In genomic region chr16:17017442-17017841, GRCh38 we compare ENCODE assay signal across 34 cellular contexts.
DNase-seq lines count a peak whose midpoint lies in the region; ATAC-seq, FAIRE-seq and TF ChIP-seq lines count a peak whose summit lies in the region.
"Had no signal": no experiment of that assay in that cellular context is flagged by ENCODE, and none has a peak within 500 bp of the region (broad histone marks: within the 10 kb centered on the region; RNA-seq: fewer than 3 reads in every experiment).

No MANE protein-coding gene starts in this region.

- no peak for TF ChIP-seq EP300 in K562 (IDR thresholded peaks at IDR 0.05; ENCODE audit: low read length)

- no peak overlapping the region for H3K4me2 ChIP-seq in K562 (ENCODE audit: insufficient read depth, low read length)
- H3K4me2 ChIP-seq: A549; BLaER1; BLaER1 treated with 17β-estradiol and CSF1 and Interleukin-3, amounts not matched to agents 10 nM and 100 nM had no signal

- H3K9me3 ChIP-seq in T-helper 17 cell (ENCODE audit: control insufficient read depth, low read length, poor library complexity, severe bottlenecking) = no peaks in the 10 kb centered on the region
- 0 out of 2 replicates have a peak, but pooled peaks cover 3% of the 10 kb centered on the region for H3K9me3 ChIP-seq in K562 (replicated peaks; ENCODE audit: control insufficient read depth, insufficient read depth, low read depth, low read length)
- H3K9me3 ChIP-seq: Caco-2 had no signal

- DNase-seq in T-helper 17 cell (no peak), K562 (ENCODE audit: extremely low read depth in 1 of 4, low spot score in 3 of 4) (no peak), progenitor cell of endocrine pancreas (ENCODE audit: low spot score, unreplicated experiment) (no peak), DMS153 (lab: John Stamatoyannopoulos, UW) (no peak)
- DNase-seq: 8988T; ACHN; AML-193; BE2C; C1 segment of cervical spinal cord; Caco-2; Calu3; CD4-positive, alpha-beta memory T cell; CD4-positive, alpha-beta T cell; CD4-positive, CD25-positive, alpha-beta regulatory T cell; CD8-positive, alpha-beta memory T cell; CD8-positive, alpha-beta T cell; COR-L47; DMS 273 treated with DMSO at 0.1 percent for 48 hours; DMS53; DMS79; DMS79 treated with DMSO at 0.1 percent for 48 hours; DND-41; EL had no signal

- no peak for TF ChIP-seq RAD21 in K562 (CRISPR knock-in tag; conservative IDR thresholded peaks at IDR 0.05 in 1 of 2, IDR thresholded peaks at IDR 0.05 in 1 of 2)

- no TSS peak for BruUV-seq in K562 (replicated peaks; lab: Mats Ljungman, UMichigan)

- peak overlapping the region; percentile 27 for H3K27ac Mint-ChIP-seq in T-helper 17 cell
- H3K27ac Mint-ChIP-seq in progenitor cell of endocrine pancreas = no peak overlapping the region
- H3K27ac Mint-ChIP-seq: B cell; CD14-positive monocyte; CD8-positive, alpha-beta memory T cell; CD8-positive, alpha-beta T cell had no signal

- in situ Hi-C loops in K562 (cut with MboI) = no loop called here

- CTCF ChIA-PET in K562 (lab: Yijun Ruan, JAX; ENCODE audit: low intra/inter-chr PET ratio) = no interaction called here

- ATAC-seq in T-helper 17 cell (no peak), K562 (no peak), HG02571 (IDR thresholded peaks at IDR 0.05; ENCODE audit: unreplicated experiment) (no peak)
- ATAC-seq: A549; CD8-positive, alpha-beta T cell had no signal

- peaks cover 20% of the 10 kb centered on the region for H3K4me1 Mint-ChIP-seq in T-helper 17 cell
- no peaks in the 10 kb centered on the region for H3K4me1 Mint-ChIP-seq in progenitor cell of endocrine pancreas (ENCODE audit: low read depth)

- H3K4me1 ChIP-seq in K562 (replicated peaks in 1 of 2; ENCODE audit: control insufficient read depth in 2 of 2, insufficient read depth in 2 of 2, low read length in 2 of 2) = peaks cover 7 to 19% of the 10 kb centered on the region in 2 experiments; a peak in 4 of 5 replicates
- H3K4me1 ChIP-seq: A549, BE2C, Caco-2 had no signal

- H3K9me1 ChIP-seq in K562 (ENCODE audit: control insufficient read depth, insufficient read depth, low read length) = no peaks in the 10 kb centered on the region

- peaks cover 9% of the 10 kb centered on the region for H3K9me3 Mint-ChIP-seq in progenitor cell of endocrine pancreas (ENCODE audit: low read depth)

- no peak for TF ChIP-seq CTCF in VCaP (conservative IDR thresholded peaks at IDR 0.05)
- no peak for TF ChIP-seq CTCF in K562 (IDR thresholded peaks at IDR 0.05 in 2 of 3, conservative IDR thresholded peaks at IDR 0.05 in 1 of 3; ENCODE audit: insufficient read depth in 2 of 3, low read depth in 1 of 3, low read length in 3 of 3)
- no peak for TF ChIP-seq CTCF in progenitor cell of endocrine pancreas (IDR thresholded peaks at IDR 0.05; ENCODE audit: unreplicated experiment)

- H4K20me1 ChIP-seq in K562 (replicated peaks; ENCODE audit: control insufficient read depth, insufficient read depth, low read length) = no peaks in the 10 kb centered on the region
- H4K20me1 ChIP-seq: BLaER1; BLaER1 treated with 17β-estradiol and CSF1 and Interleukin-3, amounts not matched to agents 10 nM and 100 nM had no signal

- H3K9ac ChIP-seq in K562 (ENCODE audit: insufficient read depth in 1 of 2, low read depth in 2 of 2, low read length in 2 of 2) = no peak overlapping the region
- H3K9ac ChIP-seq: BLaER1; BLaER1 treated with 17β-estradiol and CSF1 and Interleukin-3, amounts not matched to agents 10 nM and 100 nM had no signal

- intact Hi-C loops in K562 (cut with micrococcal nuclease) = no loop called here

- no peaks in the 10 kb centered on the region for H3K36me3 Mint-ChIP-seq in T-helper 17 cell (ENCODE audit: low read depth)
- no peaks in the 10 kb centered on the region for H3K36me3 Mint-ChIP-seq in progenitor cell of endocrine pancreas (ENCODE audit: insufficient read depth)
- H3K36me3 Mint-ChIP-seq: CD14-positive monocyte; CD8-positive, alpha-beta T cell had no signal

- H3K27me3 Mint-ChIP-seq in T-helper 17 cell = no peaks in the 10 kb centered on the region
- H3K27me3 Mint-ChIP-seq in progenitor cell of endocrine pancreas = no peaks in the 10 kb centered on the region
- H3K27me3 Mint-ChIP-seq: B cell; CD4-positive, alpha-beta memory T cell; CD4-positive, alpha-beta T cell; CD4-positive, CD25-positive, alpha-beta regulatory T cell had no signal

- H3K79me2 ChIP-seq in K562 (ENCODE audit: control insufficient read depth, insufficient read depth, low read length) = peaks cover 49% of the 10 kb centered on the region

- no peak overlapping the region for H3K4me3 ChIP-seq in K562
- H3K4me3 ChIP-seq: A549; BLaER1; BLaER1 treated with 17β-estradiol and CSF1 and Interleukin-3, amounts not matched to agents 10 nM and 100 nM had no signal

- H2AFZ ChIP-seq in K562 (ENCODE audit: low read depth, low read length) = no peak overlapping the region

- POLR2A ChIA-PET in K562 (lab: Yijun Ruan, JAX) = interaction anchor here (1.3 kb wide), 1 partner anchor 12 kb away, joined by 3 read pairs; no protein-coding TSS in a partner anchor

- H3K36me3 ChIP-seq in K562 (ENCODE audit: control insufficient read depth, insufficient read depth, low read length) = peaks cover 7% of the 10 kb centered on the region
- H3K36me3 ChIP-seq: BE2C; BLaER1; BLaER1 treated with 17β-estradiol and CSF1 and Interleukin-3, amounts not matched to agents 10 nM and 100 nM had no signal

- H3K4me3 Mint-ChIP-seq in T-helper 17 cell (no peak overlapping the region), progenitor cell of endocrine pancreas (ENCODE audit: low read depth) (no peak overlapping the region)
- H3K4me3 Mint-ChIP-seq: B cell; CD14-positive monocyte; CD4-positive, alpha-beta memory T cell; CD4-positive, alpha-beta T cell; CD4-positive, CD25-positive, alpha-beta regulatory T cell; CD8-positive, alpha-beta T cell had no signal

- no peaks in the 10 kb centered on the region for H3K27me3 ChIP-seq in K562 (ENCODE audit: control insufficient read depth in 2 of 2, insufficient read depth in 2 of 2, low read length in 2 of 2)
- H3K27me3 ChIP-seq: BE2C, BLaER1 had no signal

- H3K27ac ChIP-seq in VCaP = peak overlapping the region; percentile 51; the same call in 1 of the 2 replicates
- no peak overlapping the region for H3K27ac ChIP-seq in K562 (ENCODE audit: extremely low read depth, low read depth, low read length)
- H3K27ac ChIP-seq: 22Rv1; A549; BLaER1; BLaER1 treated with 17β-estradiol and CSF1 and Interleukin-3, amounts not matched to agents 10 nM and 100 nM; C4-2B had no signal

- FAIRE-seq in K562 (lab: Jason Lieb, UNC) = no peak
- FAIRE-seq: A204.1, A549, D721Med had no signal

- no peak for TF ChIP-seq POLR2A in K562 (conservative IDR thresholded peaks at IDR 0.05)

TF ChIP-seq in K562, 482 proteins besides CTCF, POLR2A, EP300 and RAD21:
- TF ChIP-seq ZNF224 (CRISPR knock-in tag; IDR thresholded peaks at IDR 0.05) (no peak), ZNF431 (CRISPR knock-in tag; IDR thresholded peaks at IDR 0.05) (no peak), BMI1 (IDR thresholded peaks at IDR 0.05; ENCODE audit: low read length) (no peak), ZHX1 (conservative IDR thresholded peaks at IDR 0.05; ENCODE audit: low read length) (no peak), RBM25 (IDR thresholded peaks at IDR 0.05; ENCODE audit: low read depth, low read length, severe bottlenecking) (peak; percentile 69), ZNF184 (CRISPR knock-in tag; IDR thresholded peaks at IDR 0.05) (peak; percentile 83), MECOM (CRISPR knock-in tag; IDR thresholded peaks at IDR 0.05) (no peak)
- TF ChIP-seq, protein P1, sequence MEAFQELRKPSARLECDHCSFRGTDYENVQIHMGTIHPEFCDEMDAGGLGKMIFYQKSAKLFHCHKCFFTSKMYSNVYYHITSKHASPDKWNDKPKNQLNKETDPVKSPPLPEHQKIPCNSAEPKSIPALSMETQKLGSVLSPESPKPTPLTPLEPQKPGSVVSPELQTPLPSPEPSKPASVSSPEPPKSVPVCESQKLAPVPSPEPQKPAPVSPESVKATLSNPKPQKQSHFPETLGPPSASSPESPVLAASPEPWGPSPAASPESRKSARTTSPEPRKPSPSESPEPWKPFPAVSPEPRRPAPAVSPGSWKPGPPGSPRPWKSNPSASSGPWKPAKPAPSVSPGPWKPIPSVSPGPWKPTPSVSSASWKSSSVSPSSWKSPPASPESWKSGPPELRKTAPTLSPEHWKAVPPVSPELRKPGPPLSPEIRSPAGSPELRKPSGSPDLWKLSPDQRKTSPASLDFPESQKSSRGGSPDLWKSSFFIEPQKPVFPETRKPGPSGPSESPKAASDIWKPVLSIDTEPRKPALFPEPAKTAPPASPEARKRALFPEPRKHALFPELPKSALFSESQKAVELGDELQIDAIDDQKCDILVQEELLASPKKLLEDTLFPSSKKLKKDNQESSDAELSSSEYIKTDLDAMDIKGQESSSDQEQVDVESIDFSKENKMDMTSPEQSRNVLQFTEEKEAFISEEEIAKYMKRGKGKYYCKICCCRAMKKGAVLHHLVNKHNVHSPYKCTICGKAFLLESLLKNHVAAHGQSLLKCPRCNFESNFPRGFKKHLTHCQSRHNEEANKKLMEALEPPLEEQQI (IDR thresholded peaks at IDR 0.05) = no peak
TF ChIP-seq in K562: peak in this region for 2.
